ENCODE assay signal across 1 cellular context in genomic region chr1:42316292-42316691, GRCh38.
TF ChIP-seq lines count a peak whose summit lies in the region.

No MANE protein-coding gene starts in this region.

TF ChIP-seq in K562, 482 proteins besides CTCF, POLR2A, EP300 and RAD21 (continued from another document):
- peak; percentile 39; the same call in 1 of the 2 replicates for TF ChIP-seq FOSL1 (tag; conservative IDR thresholded peaks at IDR 0.05)
- 0 out of 2 replicates have a peak, but pooled peaks have one; percentile 5 for TF ChIP-seq ZNF384 (IDR thresholded peaks at IDR 0.05; ENCODE audit: low read depth, low read length)
